Comparison of ENCODE assay signal across 13 cellular contexts in the genomic region with DNA sequence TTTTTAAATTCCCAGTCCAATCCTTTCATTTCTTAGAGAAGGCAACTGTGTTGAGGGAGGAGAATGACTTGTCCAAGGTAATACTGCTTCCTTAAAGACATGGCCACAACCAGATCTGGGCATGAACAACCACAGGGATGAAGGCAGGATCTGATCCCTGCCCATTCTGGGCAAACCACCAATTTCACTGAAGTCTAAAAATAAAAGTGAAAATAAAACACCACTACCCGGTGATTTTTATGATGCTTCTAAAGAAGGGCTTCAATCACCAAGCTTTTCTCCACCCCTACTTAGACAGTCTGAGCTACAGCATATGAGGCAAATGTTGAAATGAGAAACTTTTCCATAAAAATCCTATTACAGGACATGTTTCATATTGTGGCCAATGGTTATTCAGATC.
DNase-seq lines count a peak whose midpoint lies in the region; ATAC-seq and TF ChIP-seq lines count a peak whose summit lies in the region.
"Had no signal": no experiment of that assay in that cellular context is flagged by ENCODE, and none has a peak within 500 bp of the region (broad histone marks: within the 10 kb centered on the region; RNA-seq: fewer than 3 reads in every experiment).

No MANE protein-coding gene starts in this region.

- peak; percentile 48 for ATAC-seq in GM21717 (IDR thresholded peaks at IDR 0.05; ENCODE audit: unreplicated experiment)
- ATAC-seq: upper lobe of right lung had no signal

- no peak for TF ChIP-seq POLR2A in tibial nerve (IDR thresholded peaks at IDR 0.05)

- H3K4me1 ChIP-seq in mesenchymal stem cell (ENCODE audit: control insufficient read depth, insufficient read depth, low read depth, low read length) (peaks cover 25% of the 10 kb centered on the region), tibial nerve (peaks cover 0 to 41% (median 8%) of the 10 kb centered on the region in 4 donors)
- H3K4me1 ChIP-seq: HAP-1 had no signal

- no peak overlapping the region for H2AFZ ChIP-seq in mesenchymal stem cell (ENCODE audit: low read depth, low read length)

- peak overlapping the region; percentile 38 for H3K9ac ChIP-seq in mesenchymal stem cell (ENCODE audit: low read length)

- H3K27ac Mint-ChIP-seq in T-helper 2 cell treated with Interferon-gamma antibody and Interleukin-4, amounts not matched to agents 5 μg/mL and 100 μg/mL, for 36 hours = peak overlapping the region; percentile 92
- H3K27ac Mint-ChIP-seq: memory B cell had no signal

- H2BK15ac ChIP-seq in mesenchymal stem cell (ENCODE audit: low read depth, poor library complexity, severe bottlenecking) = no peak overlapping the region

- no peaks in the 10 kb centered on the region for H3K27me3 ChIP-seq in mesenchymal stem cell (ENCODE audit: control insufficient read depth in 1 of 2, insufficient read depth in 1 of 2, low read length in 2 of 2)
- no peaks in the 10 kb centered on the region for H3K27me3 ChIP-seq in tibial nerve
- H3K27me3 ChIP-seq: upper lobe of right lung had no signal

- H3K79me1 ChIP-seq in mesenchymal stem cell (replicated peaks; ENCODE audit: low read length, poor library complexity, severe bottlenecking) = no peaks in the 10 kb centered on the region

- no peak overlapping the region for H4K91ac ChIP-seq in mesenchymal stem cell (ENCODE audit: low read length)

- no peak for TF ChIP-seq CTCF in tibial nerve (IDR thresholded peaks at IDR 0.05)

- peaks cover 21% of the 10 kb centered on the region for H3K36me3 Mint-ChIP-seq in T-helper 2 cell treated with Interferon-gamma antibody and Interleukin-4, amounts not matched to agents 5 μg/mL and 100 μg/mL, for 36 hours (ENCODE audit: low read depth)
- H3K36me3 Mint-ChIP-seq: memory B cell had no signal

- H3K4me3 ChIP-seq in mesenchymal stem cell (ENCODE audit: insufficient read depth in 1 of 2, low read depth in 1 of 2, low read length in 2 of 2) (no peak overlapping the region), tibial nerve (no peak overlapping the region)
- H3K4me3 ChIP-seq: HAP-1, K562, upper lobe of right lung had no signal

- no peak overlapping the region for H2BK120ac ChIP-seq in mesenchymal stem cell (ENCODE audit: low read depth, low read length)

- H2BK12ac ChIP-seq in mesenchymal stem cell (ENCODE audit: low read length in 2 of 2) = peak overlapping the region in 1 of 2 experiments; percentile 44

- no peak overlapping the region for H3K23ac ChIP-seq in mesenchymal stem cell (ENCODE audit: low read length in 2 of 2)

- peaks cover 6% of the 10 kb centered on the region for H3K9me3 Mint-ChIP-seq in T-helper 2 cell treated with Interferon-gamma antibody and Interleukin-4, amounts not matched to agents 5 μg/mL and 100 μg/mL, for 36 hours

- no peaks in the 10 kb centered on the region for H3K9me3 ChIP-seq in mesenchymal stem cell (ENCODE audit: control insufficient read depth, low read length)
- no peaks in the 10 kb centered on the region for H3K9me3 ChIP-seq in tibial nerve
- H3K9me3 ChIP-seq: HAP-1, upper lobe of right lung had no signal

- H3K27ac ChIP-seq in mesenchymal stem cell (ENCODE audit: low read length, poor library complexity, severe bottlenecking) (peak overlapping the region; percentile 53), tibial nerve (peak overlapping the region in 1 of 4 donors; percentile 55)
- H3K27ac ChIP-seq: upper lobe of right lung had no signal

- no peak overlapping the region for H4K8ac ChIP-seq in mesenchymal stem cell (ENCODE audit: low read length)

- no peak for TF ChIP-seq EP300 in tibial nerve (IDR thresholded peaks at IDR 0.05)

- peak overlapping the region; percentile 11 for H2AK5ac ChIP-seq in mesenchymal stem cell (ENCODE audit: low read length, severe bottlenecking)

- no peak overlapping the region for H3K4ac ChIP-seq in mesenchymal stem cell (ENCODE audit: low read depth in 1 of 2, low read length in 2 of 2)

- no peak overlapping the region for H3K4me2 ChIP-seq in mesenchymal stem cell (ENCODE audit: low read length, poor library complexity, severe bottlenecking)

- H3K27me3 Mint-ChIP-seq in T-helper 2 cell treated with Interferon-gamma antibody and Interleukin-4, amounts not matched to agents 5 μg/mL and 100 μg/mL, for 36 hours (ENCODE audit: low read depth) = no peaks in the 10 kb centered on the region

- peak overlapping the region; percentile 84 for H3K4me3 Mint-ChIP-seq in T-helper 2 cell treated with Interferon-gamma antibody and Interleukin-4, amounts not matched to agents 5 μg/mL and 100 μg/mL, for 36 hours
- H3K4me3 Mint-ChIP-seq: memory B cell had no signal

- H3K18ac ChIP-seq in mesenchymal stem cell (ENCODE audit: low read depth in 1 of 2, low read length in 2 of 2) = no peak overlapping the region

- no peak overlapping the region for H3K14ac ChIP-seq in mesenchymal stem cell (ENCODE audit: low read length in 2 of 2)

- DNase-seq in AG08395 (ENCODE audit: low spot score) (peak; percentile 53), mesenchymal stem cell (no peak), tibial nerve (ENCODE audit: low spot score in 2 of 2) (no peak), NCI-H187 (lab: John Stamatoyannopoulos, UW) (no peak), SW 1271 (lab: John Stamatoyannopoulos, UW) (no peak), NCI-H1048 (lab: John Stamatoyannopoulos, UW) (no peak)
- no peak for DNase-seq in T-helper 2 cell treated with Interferon-gamma antibody and Interleukin-4, amounts not matched to agents 5 μg/mL and 100 μg/mL, for 36 hours (ENCODE audit: low spot score)
- DNase-seq: activated CD4-positive, alpha-beta T cell treated with anti-CD3 and anti-CD28 coated beads, Interleukin-2, amount 50 U/mL, for 4 hours; upper lobe of right lung had no signal

- no CpG with 5 or more reads among the region's 1 CpG for WGBS in mesenchymal stem cell
- 9 to 14% methylated on average over 1 of the region's 1 CpG for WGBS in tibial nerve, 2 donors

- peaks cover 71% of the 10 kb centered on the region for H3K4me1 Mint-ChIP-seq in T-helper 2 cell treated with Interferon-gamma antibody and Interleukin-4, amounts not matched to agents 5 μg/mL and 100 μg/mL, for 36 hours (ENCODE audit: low read depth)
- H3K4me1 Mint-ChIP-seq: memory B cell had no signal

- H3K36me3 ChIP-seq in mesenchymal stem cell (ENCODE audit: control insufficient read depth in 1 of 2, insufficient read depth in 2 of 2, low read depth in 1 of 2, low read length in 2 of 2) (peaks cover 5 to 9% of the 10 kb centered on the region in 2 experiments), tibial nerve (no peaks in the 10 kb centered on the region)
- H3K36me3 ChIP-seq: HAP-1, upper lobe of right lung had no signal

- no peak overlapping the region for H2BK5ac ChIP-seq in mesenchymal stem cell (ENCODE audit: low read depth, low read length, poor library complexity, severe bottlenecking)
